Comparison of ENCODE assay signal across 8 cellular contexts in genomic region chr12:25384954-25385216, GRCh38.
DNase-seq lines count a peak whose midpoint lies in the region; ATAC-seq and TF ChIP-seq lines count a peak whose summit lies in the region.

No MANE protein-coding gene starts in this region.

- H3K4me3 ChIP-seq in AG04449 (ENCODE audit: low read depth, low read length) (peak overlapping the region; percentile 76), muscle layer of duodenum (ENCODE audit: low read depth in 1 of 2, low read length in 2 of 2) (peak overlapping the region; percentile 58 to 73)

- H3K4me3 Mint-ChIP-seq in chondrocyte (ENCODE audit: unreplicated experiment) = peak overlapping the region; percentile 95

- no peak for ATAC-seq in HG02852 (IDR thresholded peaks at IDR 0.05; ENCODE audit: unreplicated experiment)

- no peaks in the 10 kb centered on the region for H3K27me3 Mint-ChIP-seq in chondrocyte (ENCODE audit: low read depth)

- no peaks in the 10 kb centered on the region for H3K9me3 Mint-ChIP-seq in chondrocyte (ENCODE audit: low read depth)

- POLR2A ChIA-PET in AG04449 (lab: Yijun Ruan, JAX) = interaction anchor here (0.6 to 1.1 kb wide), 8 partner anchors 23 to 1260 kb away, joined by 3 to 4 read pairs (median 4); no protein-coding TSS in a partner anchor

- H3K4me1 Mint-ChIP-seq in chondrocyte (ENCODE audit: low read depth) = peaks cover 24% of the 10 kb centered on the region

- DNase-seq in AG04449 (ENCODE audit: low read depth, low spot score) (no peak), chondrocyte (ENCODE audit: low spot score) (no peak), ACHN (no peak), middle frontal gyrus (ENCODE audit: extremely low spot score, low spot score) (no peak), DMS79 treated with DMSO at 0.1 percent for 48 hours (lab: John Stamatoyannopoulos, UW) (no peak)

- TF ChIP-seq CTCF in AG04449 (IDR thresholded peaks at IDR 0.05; ENCODE audit: insufficient read depth, low read length, missing control alignments) (no peak), chondrocyte (IDR thresholded peaks at IDR 0.05) (no peak)

- CTCF ChIA-PET in AG04449 (lab: Yijun Ruan, JAX) = interaction anchor here (1.1 to 1.5 kb wide), 3 partner anchors 10 to 134 kb away, joined by 3 to 5 read pairs (median 4); partner anchors contain the start of gene KRAS

- no peaks in the 10 kb centered on the region for H3K27me3 ChIP-seq in muscle layer of duodenum (ENCODE audit: low read depth, low read length)

- H3K9me3 ChIP-seq in KOPT-K1 (ENCODE audit: insufficient read depth, low read length, poor library complexity, severe bottlenecking) (no peaks in the 10 kb centered on the region), muscle layer of duodenum (ENCODE audit: control insufficient read depth in 1 of 2, low read length in 2 of 2) (no peaks in the 10 kb centered on the region)

- H3K27ac ChIP-seq in KOPT-K1 (ENCODE audit: low read depth, low read length, poor library complexity, severe bottlenecking) = peak overlapping the region; percentile 92
- peak overlapping the region; percentile 99 for H3K27ac ChIP-seq in muscle layer of duodenum (ENCODE audit: low read length)

- no peaks in the 10 kb centered on the region for H3K4me1 ChIP-seq in muscle layer of duodenum (ENCODE audit: control insufficient read depth in 1 of 2, insufficient read depth in 2 of 2, low read length in 2 of 2)

- no peaks in the 10 kb centered on the region for H3K36me3 Mint-ChIP-seq in chondrocyte (ENCODE audit: low read depth)

- H3K36me3 ChIP-seq in KOPT-K1 (ENCODE audit: insufficient read depth, low read length) (no peaks in the 10 kb centered on the region), muscle layer of duodenum (ENCODE audit: control insufficient read depth in 1 of 2, insufficient read depth in 2 of 2, low read length in 2 of 2) (peaks cover 0 to 12% of the 10 kb centered on the region in 2 donors)

- peak overlapping the region; percentile 100 for H3K27ac Mint-ChIP-seq in chondrocyte (ENCODE audit: unreplicated experiment)

- in situ Hi-C loops in ACHN (cut with HindIII; ENCODE audit: low pct_ligation_motif_present, low pct_unique_long_range_greater_than_20kb, low sequenced_read_pairs) = no loop called here
